10 cellular contexts compared by ENCODE assay signal in genomic region chr9:16521868-16522381, GRCh38.
A peak's percentile ranks its signal among the peaks of the same experiment; 100 is the strongest.
DNase-seq lines count a peak whose midpoint lies in the region; ATAC-seq and TF ChIP-seq lines count a peak whose summit lies in the region.
"Had no signal": no experiment of that assay in that cellular context is flagged by ENCODE, and none has a peak within 500 bp of the region (broad histone marks: within the 10 kb centered on the region; RNA-seq: fewer than 3 reads in every experiment).

No MANE protein-coding gene starts in this region.

- H3K9me3 Mint-ChIP-seq in osteocyte (ENCODE audit: unreplicated experiment) = peaks cover 7% of the 10 kb centered on the region
- no peaks in the 10 kb centered on the region for H3K9me3 Mint-ChIP-seq in activated CD4-positive, alpha-beta T cell treated with anti-CD3 and anti-CD28 coated beads for 36 hours (ENCODE audit: low read depth)
- H3K9me3 Mint-ChIP-seq: stimulated activated naive CD8-positive, alpha-beta T cell treated with anti-CD3 and anti-CD28 coated beads, Interleukin-15, amount 100 ng/mL, for 72 hours had no signal

- no peaks in the 10 kb centered on the region for H3K36me3 Mint-ChIP-seq in osteocyte (ENCODE audit: unreplicated experiment)
- no peaks in the 10 kb centered on the region for H3K36me3 Mint-ChIP-seq in activated CD4-positive, alpha-beta T cell treated with anti-CD3 and anti-CD28 coated beads for 36 hours (ENCODE audit: low read depth)
- H3K36me3 Mint-ChIP-seq: naive thymus-derived CD4-positive, alpha-beta T cell had no signal

- peak; percentile 41 for DNase-seq in Caki2 (ENCODE audit: low read depth)
- peak; percentile 85 for DNase-seq in SK-MEL-5 (ENCODE audit: low read depth, low spot score)
- DNase-seq in fibroblast of the conjunctiva (ENCODE audit: low read depth) = peak; percentile 41
- DNase-seq in osteocyte (ENCODE audit: extremely low spot score, unreplicated experiment) = no peak
- no peak for DNase-seq in NCI-H1436 (lab: John Stamatoyannopoulos, UW)
- DNase-seq in activated CD4-positive, alpha-beta T cell treated with anti-CD3 and anti-CD28 coated beads for 36 hours = no peak
- DNase-seq in RKO (ENCODE audit: low spot score) = no peak
- DNase-seq in activated T-cell treated with anti-CD3 and anti-CD28 coated beads, Interleukin-2, amount 50 U/mL, for 1 hour = no peak
- DNase-seq: naive thymus-derived CD4-positive, alpha-beta T cell; stimulated activated naive CD8-positive, alpha-beta T cell treated with anti-CD3 and anti-CD28 coated beads, Interleukin-15, amount 100 ng/mL, for 72 hours had no signal

- CTCF ChIA-PET in activated CD4-positive, alpha-beta T cell treated with anti-CD3 and anti-CD28 coated beads for 36 hours (lab: Charles Lee) = interaction anchor here (0.7 kb wide), 1 partner anchor 1356 kb away, joined by 3 read pairs; no protein-coding TSS in a partner anchor

- in situ Hi-C loops in Caki2 (cut with HindIII; ENCODE audit: low pct_unique_long_range_greater_than_20kb, low sequenced_read_pairs) (no loop called here), SK-MEL-5 (cut with HindIII; ENCODE audit: low pct_unique_long_range_greater_than_20kb, low sequenced_read_pairs) (no loop called here)

- POLR2A ChIA-PET in activated CD4-positive, alpha-beta T cell treated with anti-CD3 and anti-CD28 coated beads for 36 hours (lab: Charles Lee) = no interaction called here

- peaks cover 69% of the 10 kb centered on the region for H3K4me1 Mint-ChIP-seq in osteocyte (ENCODE audit: unreplicated experiment)
- H3K4me1 Mint-ChIP-seq in activated CD4-positive, alpha-beta T cell treated with anti-CD3 and anti-CD28 coated beads for 36 hours = no peaks in the 10 kb centered on the region
- H3K4me1 Mint-ChIP-seq: naive thymus-derived CD4-positive, alpha-beta T cell; stimulated activated naive CD8-positive, alpha-beta T cell treated with anti-CD3 and anti-CD28 coated beads, Interleukin-15, amount 100 ng/mL, for 72 hours had no signal

- peak overlapping the region; percentile 95 for H3K27ac Mint-ChIP-seq in osteocyte (ENCODE audit: unreplicated experiment)
- H3K27ac Mint-ChIP-seq in activated CD4-positive, alpha-beta T cell treated with anti-CD3 and anti-CD28 coated beads for 36 hours = no peak overlapping the region
- H3K27ac Mint-ChIP-seq: naive thymus-derived CD4-positive, alpha-beta T cell had no signal

- no peaks in the 10 kb centered on the region for H3K27me3 Mint-ChIP-seq in osteocyte (ENCODE audit: unreplicated experiment)
- H3K27me3 Mint-ChIP-seq in activated CD4-positive, alpha-beta T cell treated with anti-CD3 and anti-CD28 coated beads for 36 hours = no peaks in the 10 kb centered on the region

- intact Hi-C loops in activated CD4-positive, alpha-beta T cell treated with anti-CD3 and anti-CD28 coated beads for 36 hours (cut with DNase I, micrococcal nuclease) = no loop called here

- H3K4me3 Mint-ChIP-seq in osteocyte (ENCODE audit: unreplicated experiment) = peak overlapping the region; percentile 49
- no peak overlapping the region for H3K4me3 Mint-ChIP-seq in activated CD4-positive, alpha-beta T cell treated with anti-CD3 and anti-CD28 coated beads for 36 hours
- H3K4me3 Mint-ChIP-seq: naive thymus-derived CD4-positive, alpha-beta T cell; stimulated activated naive CD8-positive, alpha-beta T cell treated with anti-CD3 and anti-CD28 coated beads, Interleukin-15, amount 100 ng/mL, for 72 hours had no signal

- ATAC-seq in activated CD4-positive, alpha-beta T cell treated with anti-CD3 and anti-CD28 coated beads for 36 hours = no peak
- ATAC-seq: naive thymus-derived CD4-positive, alpha-beta T cell; stimulated activated naive CD8-positive, alpha-beta T cell treated with anti-CD3 and anti-CD28 coated beads, Interleukin-15, amount 100 ng/mL, for 72 hours had no signal

- no peak for TF ChIP-seq CTCF in osteocyte (IDR thresholded peaks at IDR 0.05)

Comparison
In these comparisons a context has a peak if more than half of its experiments do, and no peak if none do; other contexts are left out.
1. DNase-seq: peak in Caki2 (single experiment), SK-MEL-5 (single experiment) and fibroblast of the conjunctiva (single experiment); none in osteocyte (single experiment), NCI-H1436 (single experiment), activated CD4-positive, alpha-beta T cell treated with anti-CD3 and anti-CD28 coated beads for 36 hours (single experiment), RKO (single experiment) and activated T-cell treated with anti-CD3 and anti-CD28 coated beads, Interleukin-2, amount 50 U/mL, for 1 hour (single experiment).